In genomic region chr3:152719264-152719663, GRCh38 we compare ENCODE assay signal across 12 cellular contexts.
A peak's percentile ranks its signal among the peaks of the same experiment; 100 is the strongest.
DNase-seq lines count a peak whose midpoint lies in the region; ATAC-seq and TF ChIP-seq lines count a peak whose summit lies in the region.
"Had no signal": no experiment of that assay in that cellular context is flagged by ENCODE, and none has a peak within 500 bp of the region (broad histone marks: within the 10 kb centered on the region; RNA-seq: fewer than 3 reads in every experiment).

No MANE protein-coding gene starts in this region.

- DNase-seq in AG08396 (ENCODE audit: low spot score) (peak; percentile 8), HFF-Myc (ENCODE audit: extremely low read depth, low read depth) (peak; percentile 6), SKM-1 treated with dmso at 0.1 percent for 144 hours (lab: John Stamatoyannopoulos, UW; ENCODE audit: unreplicated experiment) (peak; percentile 43), foreskin fibroblast (peak; percentile 48 to 76), NCI-H1436 (lab: John Stamatoyannopoulos, UW) (no peak), anterior cingulate cortex (lab: John Stamatoyannopoulos, UW) (no peak), NCI-H2196 treated with DMSO at 0.1 percent for 48 hours (lab: John Stamatoyannopoulos, UW; ENCODE audit: unreplicated experiment) (no peak)
- DNase-seq: activated CD8-positive, alpha-beta T cell treated with anti-CD3 and anti-CD28 coated beads, Interleukin-2, amount 10 ng/mL, durations not matched to agents 7 days and 5 days; C1 segment of cervical spinal cord; heart left ventricle; NCI-H1092 had no signal

- no peak for TF ChIP-seq CTCF in HFF-Myc (IDR thresholded peaks at IDR 0.05; ENCODE audit: low read depth, low read length, missing control alignments)
- TF ChIP-seq CTCF in foreskin fibroblast (IDR thresholded peaks at IDR 0.05; ENCODE audit: low read depth, low read length) = no peak

- no peak for ATAC-seq in GM18907 (IDR thresholded peaks at IDR 0.05; ENCODE audit: unreplicated experiment)
- ATAC-seq: activated CD8-positive, alpha-beta T cell treated with anti-CD3 and anti-CD28 coated beads, Interleukin-2, amount 10 ng/mL, durations not matched to agents 7 days and 5 days had no signal

- no peak overlapping the region for H3K4me3 ChIP-seq in HFF-Myc (replicated peaks; ENCODE audit: low read depth, low read length)
- H3K4me3 ChIP-seq in foreskin fibroblast (ENCODE audit: low read depth in 1 of 2, low read length in 2 of 2) = no peak overlapping the region
- H3K4me3 ChIP-seq: heart left ventricle had no signal

Comparison
In these comparisons a context has a peak if more than half of its experiments do, and no peak if none do; other contexts are left out.
1. DNase-seq: peak in AG08396 (single experiment), HFF-Myc (single experiment), SKM-1 treated with dmso at 0.1 percent for 144 hours (single experiment) and foreskin fibroblast (2 of 2); none in NCI-H1436 (single experiment), anterior cingulate cortex (0 of 58) and NCI-H2196 treated with DMSO at 0.1 percent for 48 hours (single experiment).